In the genomic region with DNA sequence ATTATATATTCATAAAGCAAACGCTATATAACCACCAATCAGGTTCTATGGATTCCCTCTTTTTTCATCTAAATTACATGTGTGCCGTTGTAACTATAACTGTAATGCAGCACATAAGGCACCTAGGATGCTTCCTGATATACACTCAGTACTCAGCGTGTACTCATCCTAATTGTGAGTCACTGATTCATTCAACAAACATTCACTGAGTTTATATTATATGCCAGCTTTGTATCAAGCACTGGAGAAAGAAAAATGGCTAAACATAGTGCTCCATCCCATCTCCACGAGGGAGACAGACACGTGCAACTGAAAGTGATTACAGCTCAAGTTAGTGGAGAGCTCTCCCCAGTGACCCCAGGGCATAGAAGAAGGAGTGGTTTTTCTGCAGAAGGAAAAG, we compare ENCODE assay signal across 9 cellular contexts. TPM values are rescaled to one million over a fixed set of nuclear protein-coding genes. Genes with fewer than 3 reads are reported as not detected.
"Had no signal": no experiment of that assay in that cellular context is flagged by ENCODE, and none has a peak within 500 bp of the region (broad histone marks: within the 10 kb centered on the region; RNA-seq: fewer than 3 reads in every experiment).

No MANE protein-coding gene starts in this region.

- H3K4me2 ChIP-seq: KMS-11 had no signal

- FAIRE-seq: H1, H54, HTR-8/SVneo had no signal

- H3K27ac Mint-ChIP-seq: H9, IgD-negative memory B cell had no signal

- DNase-seq: H9, HCEC 1CT, KBM-7 had no signal

- H3K36me3 Mint-ChIP-seq: IgD-negative memory B cell had no signal

- H3K27ac ChIP-seq: KMS-11 had no signal

- H3K9ac ChIP-seq: KMS-11 had no signal

- H3K4me3 Mint-ChIP-seq: H9, IgD-negative memory B cell had no signal

RNA-seq across cellular contexts. Expression of a gene that starts 49.9 kb away (rescaled TPM):
- total RNA-seq: HT-29 had no signal
- polyA plus RNA-seq: IgD-negative memory B cell had no signal
